Comparison of ENCODE assay signal across 8 cellular contexts in the genomic region with DNA sequence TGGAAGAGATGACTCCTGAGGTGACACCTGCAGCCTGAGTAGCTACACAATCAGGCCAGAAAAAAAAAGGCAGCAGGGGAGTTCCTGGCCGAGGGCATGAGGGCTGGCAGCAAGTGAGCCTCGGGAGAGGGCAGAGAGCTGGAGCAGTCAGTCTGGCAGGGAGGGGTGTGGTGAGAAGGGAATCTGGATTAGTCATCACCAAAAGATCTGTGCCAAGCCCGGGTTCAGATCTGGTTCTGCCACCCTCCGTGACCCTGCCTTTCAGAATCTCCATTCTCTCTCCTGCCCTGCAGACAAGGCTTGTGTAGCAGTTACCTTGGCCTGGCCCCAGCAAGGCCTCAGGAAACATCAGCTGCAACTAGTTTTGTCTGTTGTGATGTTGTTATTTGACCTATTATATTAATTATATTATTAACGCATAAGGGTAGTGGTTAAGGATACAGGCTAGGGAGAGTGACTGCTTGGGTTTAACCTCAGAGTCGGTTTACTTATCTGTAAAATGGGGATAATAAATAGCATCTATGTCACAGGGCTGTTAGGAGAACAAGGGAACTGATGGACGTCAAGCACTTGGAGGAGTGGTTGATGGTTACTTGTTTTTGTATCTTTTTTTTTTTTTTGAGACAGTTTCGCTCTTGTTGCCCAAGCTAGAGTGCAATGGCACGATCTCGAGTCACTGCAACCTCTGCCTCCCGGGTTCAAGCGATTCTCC. TPM values are rescaled to one million over a fixed set of nuclear protein-coding genes. Genes with fewer than 3 reads are reported as not detected.
DNase-seq lines count a peak whose midpoint lies in the region; ATAC-seq and TF ChIP-seq lines count a peak whose summit lies in the region.

No MANE protein-coding gene starts in this region.

- DNase-seq in COLO668 (lab: John Stamatoyannopoulos, UW; ENCODE audit: unreplicated experiment) (peak; percentile 45), LoVo (ENCODE audit: low spot score) (peak; percentile 89), astrocyte of the hippocampus (ENCODE audit: low read depth, low spot score) (peak; percentile 90), right lobe of liver (peak; percentile 79 to 85 (median 80)), NCI-H2107 treated with DMSO at 0.1 percent for 48 hours (lab: John Stamatoyannopoulos, UW; ENCODE audit: unreplicated experiment) (no peak)
- DNase-seq in stimulated activated naive CD4-positive, alpha-beta T cell (lab: John Stamatoyannopoulos, UW) = no peak

- intact Hi-C loops in right lobe of liver (cut with DNase I) = no loop called here

- TF ChIP-seq CTCF in right lobe of liver (IDR thresholded peaks at IDR 0.05) = no peak

- no peaks in the 10 kb centered on the region for H3K27me3 ChIP-seq in right lobe of liver

- no peaks in the 10 kb centered on the region for H3K36me3 ChIP-seq in right lobe of liver

- ATAC-seq in right lobe of liver = peak; percentile 2 to 64 (median 48)
- ATAC-seq in GM21717 (IDR thresholded peaks at IDR 0.05; ENCODE audit: unreplicated experiment) = no peak
- no peak for ATAC-seq in HG03460 (IDR thresholded peaks at IDR 0.05; ENCODE audit: unreplicated experiment)

- no peak for TF ChIP-seq POLR2A in right lobe of liver (IDR thresholded peaks at IDR 0.05)

- H3K9me3 ChIP-seq in right lobe of liver = no peaks in the 10 kb centered on the region

- H3K4me1 ChIP-seq in right lobe of liver = peaks cover 0 to 23% (median 1%) of the 10 kb centered on the region in 4 donors

- peak overlapping the region in 1 of 3 donors; percentile 7 for H3K4me3 ChIP-seq in right lobe of liver

- 63% methylated on average over 11 of the region's 12 CpGs for WGBS in right lobe of liver (ENCODE audit: insufficient coverage, low coverage, low lambda C conversion rate, missing lambda C conversion rate)

- H3K27ac ChIP-seq in right lobe of liver = peak overlapping the region in 2 of 3 donors; percentile 45 to 49

RNA-seq across cellular contexts. Expression of gene CAPNS1, which starts 2.7 kb away (rescaled TPM):
- total RNA-seq in right lobe of liver = 100 to 1,000 TPM in 4 of 6 experiments, 10 to 100 TPM in 2; 93.0 to 252 (median 168) TPM

RNA-seq across cellular contexts. Expression of gene COX7A1, which starts 15.1 kb away (rescaled TPM):
- 1 to 10 TPM; 1.0 to 6.2 (median 3.8) TPM for total RNA-seq in right lobe of liver

RNA-seq across cellular contexts. Expression of gene TBCB, which starts 21.9 kb away (rescaled TPM):
- total RNA-seq in right lobe of liver = 10 to 100 TPM; 27.8 to 64.7 (median 36.4) TPM

RNA-seq across cellular contexts. Expression of gene POLR2I, which starts 22.5 kb away (rescaled TPM):
- total RNA-seq in right lobe of liver = 10 to 100 TPM; 27.3 to 34.4 (median 29.9) TPM

RNA-seq across cellular contexts. Expression of gene OVOL3, which starts 26.2 kb away (rescaled TPM):
- not detected for total RNA-seq in right lobe of liver

Comparison
In these comparisons a context has a peak if more than half of its experiments do, and no peak if none do; other contexts are left out.
1. DNase-seq: peak in COLO668 (single experiment), LoVo (single experiment), astrocyte of the hippocampus (single experiment) and right lobe of liver (3 of 3); none in stimulated activated naive CD4-positive, alpha-beta T cell (0 of 6) and NCI-H2107 treated with DMSO at 0.1 percent for 48 hours (single experiment).
2. ATAC-seq: peak in right lobe of liver (4 of 4); none in GM21717 (single experiment) and HG03460 (single experiment).